In genomic region chr6:148069256-148069655, GRCh38 we compare ENCODE assay signal across 21 cellular contexts.
"Had no signal": no experiment of that assay in that cellular context is flagged by ENCODE, and none has a peak within 500 bp of the region (broad histone marks: within the 10 kb centered on the region; RNA-seq: fewer than 3 reads in every experiment).

No MANE protein-coding gene starts in this region.

- H3K4me3 Mint-ChIP-seq: activated CD4-positive, alpha-beta T cell treated with anti-CD3 and anti-CD28 coated beads, Interleukin-2, amount 10 ng/mL, durations not matched to agents 7 days and 5 days; activated naive CD4-positive, alpha-beta T cell treated with anti-CD3 and anti-CD28 coated beads, Interleukin-2, amount 10 ng/mL, durations not matched to agents 7 days and 5 days; activated naive CD8-positive, alpha-beta T cell treated with anti-CD3 and anti-CD28 coated beads, Interleukin-2, amount 50 U/mL, for 24 hours; activated T-cell treated with anti-CD3 and anti-CD28 coated beads, Interleukin-2, amount 50 U/mL, for 4 hours; natural killer cell; T-helper 2 cell treated with Interferon-gamma antibody and Interleukin-4, amounts not matched to agents 5 μg/mL and 100 μg/mL, for 36 hours had no signal

- H3K27ac Mint-ChIP-seq: activated CD4-positive, alpha-beta T cell treated with anti-CD3 and anti-CD28 coated beads, Interleukin-2, amount 10 ng/mL, durations not matched to agents 7 days and 5 days; activated naive CD4-positive, alpha-beta T cell treated with anti-CD3 and anti-CD28 coated beads, Interleukin-2, amount 10 ng/mL, durations not matched to agents 7 days and 5 days; activated naive CD8-positive, alpha-beta T cell treated with anti-CD3 and anti-CD28 coated beads, Interleukin-2, amount 50 U/mL, for 24 hours; natural killer cell; T-helper 2 cell treated with Interferon-gamma antibody and Interleukin-4, amounts not matched to agents 5 μg/mL and 100 μg/mL, for 36 hours had no signal

- H3K27ac ChIP-seq: esophagus muscularis mucosa, gastroesophageal sphincter, heart right ventricle, parathyroid adenoma, sigmoid colon, spleen had no signal

- H3K4me1 Mint-ChIP-seq: activated CD4-positive, alpha-beta T cell treated with anti-CD3 and anti-CD28 coated beads, Interleukin-2, amount 10 ng/mL, durations not matched to agents 7 days and 5 days; activated naive CD4-positive, alpha-beta T cell treated with anti-CD3 and anti-CD28 coated beads, Interleukin-2, amount 10 ng/mL, durations not matched to agents 7 days and 5 days; activated naive CD8-positive, alpha-beta T cell treated with anti-CD3 and anti-CD28 coated beads, Interleukin-2, amount 50 U/mL, for 24 hours; natural killer cell had no signal

- H2AFZ ChIP-seq: parathyroid adenoma had no signal

- H3K9me3 Mint-ChIP-seq: activated CD4-positive, alpha-beta T cell treated with anti-CD3 and anti-CD28 coated beads, Interleukin-2, amount 10 ng/mL, durations not matched to agents 7 days and 5 days; activated naive CD4-positive, alpha-beta T cell treated with anti-CD3 and anti-CD28 coated beads, Interleukin-2, amount 10 ng/mL, durations not matched to agents 7 days and 5 days had no signal

- H3K27me3 ChIP-seq: esophagus muscularis mucosa, gastroesophageal sphincter, sigmoid colon, spleen had no signal

- H3K79me2 ChIP-seq: parathyroid adenoma had no signal

- H3K4me3 ChIP-seq: esophagus muscularis mucosa, gastroesophageal sphincter, heart right ventricle, sigmoid colon, spleen had no signal

- ATAC-seq: activated CD4-positive, CD25-positive, alpha-beta regulatory T cell treated with anti-CD3 and anti-CD28 coated beads, Interleukin-2, amount 50 U/mL, for 24 hours; activated naive CD8-positive, alpha-beta T cell treated with anti-CD3 and anti-CD28 coated beads, Interleukin-2, amount 50 U/mL, for 24 hours; activated T-cell treated with anti-CD3 and anti-CD28 coated beads, Interleukin-2, amount 50 U/mL, for 4 hours; gastroesophageal sphincter; heart right ventricle; natural killer cell had no signal

- H3K36me3 ChIP-seq: esophagus muscularis mucosa, gastroesophageal sphincter, heart right ventricle, sigmoid colon, spleen had no signal

- H3K4me1 ChIP-seq: esophagus muscularis mucosa, gastroesophageal sphincter, heart right ventricle, sigmoid colon, spleen had no signal

- DNase-seq: activated CD4-positive, alpha-beta T cell treated with anti-CD3 and anti-CD28 coated beads, Interleukin-2, amount 10 ng/mL, durations not matched to agents 7 days and 5 days; activated CD8-positive, alpha-beta memory T cell treated with anti-CD3 and anti-CD28 coated beads, Interleukin-2, amount 50 U/mL, for 4 hours; activated effector memory CD4-positive, alpha-beta T cell treated with Interleukin-2 at 50 U/mL for 16 hours; activated naive CD4-positive, alpha-beta T cell treated with anti-CD3 and anti-CD28 coated beads, Interleukin-2, amount 10 ng/mL, durations not matched to agents 7 days and 5 days; activated naive CD8-positive, alpha-beta T cell treated with anti-CD3 and anti-CD28 coated beads, Interleukin-2, amount 50 U/mL, for 24 hours; activated T-cell treated with anti-CD3 and anti-CD28 coated beads, Interleukin-2, amount 50 U/mL, for 4 hours; anterior cingulate cortex; cerebellar nuclear complex; effector CD8-positive, alpha-beta T cell; heart right ventricle; mesenchymal stem cell; natural killer cell; sigmoid colon; spleen; stimulated activated CD8-positive, alpha-beta memory T cell treated with anti-CD3 and anti-CD28 coated beads, Interleukin-4, amount 100 ng/mL, for 48 hours; stimulated activated naive CD4-positive, alpha-beta T cell had no signal

- H3K36me3 Mint-ChIP-seq: activated naive CD4-positive, alpha-beta T cell treated with anti-CD3 and anti-CD28 coated beads, Interleukin-2, amount 10 ng/mL, durations not matched to agents 7 days and 5 days; natural killer cell had no signal

- H3K27me3 Mint-ChIP-seq: activated CD4-positive, alpha-beta T cell treated with anti-CD3 and anti-CD28 coated beads, Interleukin-2, amount 10 ng/mL, durations not matched to agents 7 days and 5 days; activated naive CD4-positive, alpha-beta T cell treated with anti-CD3 and anti-CD28 coated beads, Interleukin-2, amount 10 ng/mL, durations not matched to agents 7 days and 5 days; activated naive CD8-positive, alpha-beta T cell treated with anti-CD3 and anti-CD28 coated beads, Interleukin-2, amount 50 U/mL, for 24 hours had no signal

- H3K9ac ChIP-seq: parathyroid adenoma had no signal
